In genomic region chr5:1413611-1414241, GRCh38 we compare ENCODE assay signal across 19 cellular contexts. TPM values are rescaled to one million over a fixed set of nuclear protein-coding genes. Genes with fewer than 3 reads are reported as not detected.
A peak's percentile ranks its signal among the peaks of the same experiment; 100 is the strongest.
DNase-seq lines count a peak whose midpoint lies in the region; ATAC-seq and TF ChIP-seq lines count a peak whose summit lies in the region.
"Had no signal": no experiment of that assay in that cellular context is flagged by ENCODE, and none has a peak within 500 bp of the region (broad histone marks: within the 10 kb centered on the region; RNA-seq: fewer than 3 reads in every experiment).

No MANE protein-coding gene starts in this region.

- intact Hi-C loops in left ventricle myocardium superior (cut with micrococcal nuclease) (no loop called here), cardiac septum (cut with DNase I) (no loop called here)

- H3K18ac ChIP-seq in neuronal stem cell (ENCODE audit: low read length), result peak overlapping the region; percentile 64

- no peak overlapping the region for H2BK15ac ChIP-seq in neuronal stem cell (ENCODE audit: low read length)

- no peak overlapping the region for H2AFZ ChIP-seq in neuronal stem cell (ENCODE audit: low read length)

- no peaks in the 10 kb centered on the region for H3K9me3 ChIP-seq in RWPE2 (ENCODE audit: severe bottlenecking)
- H3K9me3 ChIP-seq in neuronal stem cell (replicated peaks in 1 of 2; ENCODE audit: control insufficient read depth in 2 of 2, insufficient read depth in 1 of 2, low read depth in 1 of 2, low read length in 2 of 2), result peaks cover 0 to 2% of the 10 kb centered on the region in 2 donors
- H3K9me3 ChIP-seq: Peyer's patch had no signal

- TF ChIP-seq CTCF in RWPE2 (IDR thresholded peaks at IDR 0.05; ENCODE audit: poor library complexity, severe bottlenecking), result no peak

- peak overlapping the region; percentile 82 for H3K14ac ChIP-seq in neuronal stem cell (ENCODE audit: low read length)

- H3K36me3 ChIP-seq in RWPE2 (ENCODE audit: low read depth), result no peaks in the 10 kb centered on the region
- H3K36me3 ChIP-seq in neuronal stem cell (replicated peaks in 1 of 2; ENCODE audit: control insufficient read depth in 2 of 2, insufficient read depth in 2 of 2, low read length in 2 of 2), result no peaks in the 10 kb centered on the region
- H3K36me3 ChIP-seq: Peyer's patch had no signal

- H3K23ac ChIP-seq in neuronal stem cell (ENCODE audit: low read depth, low read length, poor library complexity), result peak overlapping the region; percentile 96

- peaks cover 9% of the 10 kb centered on the region for H3K27me3 ChIP-seq in RWPE2 (ENCODE audit: insufficient read depth, poor library complexity, severe bottlenecking)
- H3K27me3 ChIP-seq in neuronal stem cell (ENCODE audit: control insufficient read depth in 3 of 3, insufficient read depth in 3 of 3, low read depth in 1 of 3, low read length in 3 of 3), result peaks cover 0 to 38% (median 1%) of the 10 kb centered on the region in 3 experiments
- H3K27me3 ChIP-seq: Peyer's patch had no signal

- H3K4ac ChIP-seq in neuronal stem cell (ENCODE audit: low read length), result no peak overlapping the region

- no peak overlapping the region for H4K91ac ChIP-seq in neuronal stem cell (ENCODE audit: low read depth, low read length, poor library complexity)

- H2AK5ac ChIP-seq in neuronal stem cell (ENCODE audit: low read depth, low read length), result no peak overlapping the region

- ATAC-seq in left ventricle myocardium superior (no peak), RWPE2 (ENCODE audit: low read depth) (no peak), HG03097 (IDR thresholded peaks at IDR 0.05; ENCODE audit: low FRiP score, unreplicated experiment) (no peak)

- no peak overlapping the region for H2BK120ac ChIP-seq in neuronal stem cell (ENCODE audit: low read depth, low read length)

- no peak overlapping the region for H2BK12ac ChIP-seq in neuronal stem cell (ENCODE audit: low read length)

- no peaks in the 10 kb centered on the region for H3K4me1 ChIP-seq in RWPE2 (ENCODE audit: insufficient read depth, poor library complexity, severe bottlenecking)
- peaks cover 0 to 2% of the 10 kb centered on the region in 2 donors for H3K4me1 ChIP-seq in neuronal stem cell (ENCODE audit: control insufficient read depth in 2 of 2, insufficient read depth in 1 of 2, low read depth in 1 of 2, low read length in 2 of 2)
- H3K4me1 ChIP-seq: Peyer's patch had no signal

- H3K4me2 ChIP-seq in neuronal stem cell (ENCODE audit: insufficient read depth, low read length, poor library complexity, severe bottlenecking), result no peak overlapping the region
- H3K4me2 ChIP-seq: KMS-11 had no signal

- H3K4me3 ChIP-seq in RWPE2 (ENCODE audit: severe bottlenecking), result no peak overlapping the region
- no peak overlapping the region for H3K4me3 ChIP-seq in neuronal stem cell (ENCODE audit: low read length in 2 of 2)
- H3K4me3 ChIP-seq: Peyer's patch had no signal

- H3K9ac ChIP-seq in neuronal stem cell (ENCODE audit: low read depth, low read length, poor library complexity), result no peak overlapping the region
- H3K9ac ChIP-seq: KMS-11 had no signal

- peaks cover 2% of the 10 kb centered on the region for H3K79me1 ChIP-seq in neuronal stem cell (ENCODE audit: low read depth, low read length)

- DNase-seq in left ventricle myocardium superior, result peak; percentile 10
- no peak for DNase-seq in cardiac septum (ENCODE audit: low spot score)
- peak; percentile 69 for DNase-seq in RWPE2 (ENCODE audit: low spot score)
- DNase-seq in neuronal stem cell (ENCODE audit: low spot score), result no peak
- no peak for DNase-seq in H4 (ENCODE audit: low spot score)
- no peak for DNase-seq in NCI-H1105 (lab: John Stamatoyannopoulos, UW)
- DNase-seq: CD4-positive, CD25-positive, alpha-beta regulatory T cell; DMS79 treated with DMSO at 0.1 percent for 48 hours; HCEC 1CT; IMR-90; NCI-H1105 treated with DMSO at 0.1 percent for 48 hours; NCI-H1694 treated with DMSO at 0.1 percent for 48 hours; NCI-H2081 treated with DMSO at 0.1 percent for 48 hours; NCI-H2171 treated with DMSO at 0.1 percent for 48 hours; NCI-H524 treated with DMSO at 0.1 percent for 48 hours had no signal

- no CpG with 5 or more reads among the region's 23 CpGs for WGBS in neuronal stem cell (ENCODE audit: extremely low coverage in 2 of 2, insufficient read length in 2 of 2, insufficient replicate concordance in 1 of 2), 2 donors

- no peak overlapping the region for H3K27ac ChIP-seq in RWPE2 (ENCODE audit: poor library complexity, severe bottlenecking)
- H3K27ac ChIP-seq in neuronal stem cell (replicated peaks; ENCODE audit: low read length), result no peak overlapping the region
- H3K27ac ChIP-seq: KMS-11, Peyer's patch had no signal

- H2BK5ac ChIP-seq in neuronal stem cell (ENCODE audit: low read length), result no peak overlapping the region

- H4K8ac ChIP-seq in neuronal stem cell (ENCODE audit: low read depth, low read length), result peak overlapping the region; percentile 43

RNA-seq across cellular contexts. Expression of gene SLC6A3, which starts 31.5 kb away (rescaled TPM):
- total RNA-seq in left ventricle myocardium superior (not detected), cardiac septum (0.19 TPM)
- 0.26 TPM for polyA plus RNA-seq in neuronal stem cell (2013, experiment 1 of 2)
- 0.15 TPM for polyA plus RNA-seq in neuronal stem cell (2013, experiment 2 of 2)
- not detected in 2 replicates for total RNA-seq in H4 (2014; rRNA removed; shearing (Covaris generic))
- total RNA-seq: CD4-positive, CD25-positive, alpha-beta regulatory T cell; IMR-90; SK-MEL-5 had no signal
- polyA plus RNA-seq: IMR-90 had no signal

Comparison
In these comparisons a context has a peak if more than half of its experiments do, and no peak if none do; other contexts are left out.
1. DNase-seq: peak in left ventricle myocardium superior (single experiment) and RWPE2 (single experiment); none in cardiac septum (single experiment), neuronal stem cell (single experiment), H4 (single experiment) and NCI-H1105 (single experiment).